ENCODE assay signal across 8 cellular contexts in the genomic region with DNA sequence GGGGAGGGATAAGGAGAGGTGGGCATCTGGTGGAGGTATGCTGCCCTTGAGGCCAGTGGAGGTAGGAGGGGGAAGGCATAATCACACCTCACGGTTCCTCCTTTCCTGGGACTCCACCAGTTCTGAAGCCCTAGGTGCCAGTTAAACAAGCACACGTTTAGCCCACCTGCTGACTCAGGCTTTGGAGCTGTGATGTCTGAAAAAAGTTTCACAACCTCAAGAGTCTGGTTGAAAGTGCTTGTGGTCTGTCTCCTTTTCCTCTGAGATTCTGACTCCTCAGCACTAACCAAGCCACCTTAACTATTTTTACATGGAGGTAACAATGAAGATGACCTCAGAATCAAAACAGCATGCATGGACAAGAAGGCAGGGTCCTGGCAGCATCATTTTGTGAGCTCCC. TPM values are rescaled to one million over a fixed set of nuclear protein-coding genes. Genes with fewer than 3 reads are reported as not detected.
A peak's percentile ranks its signal among the peaks of the same experiment; 100 is the strongest.
DNase-seq lines count a peak whose midpoint lies in the region; ATAC-seq and TF ChIP-seq lines count a peak whose summit lies in the region.

No MANE protein-coding gene starts in this region.

- H3K27me3 Mint-ChIP-seq in CD8-positive, alpha-beta T cell (ENCODE audit: low read depth): no peaks in the 10 kb centered on the region

- CTCF ChIA-PET in CD8-positive, alpha-beta T cell (lab: Charles Lee): no interaction called here

- H3K4me3 ChIP-seq in CD8-positive, alpha-beta T cell (ENCODE audit: low read depth, low read length): no peak overlapping the region
- H3K4me3 ChIP-seq in body of pancreas (no peak overlapping the region), right atrium auricular region (no peak overlapping the region)

- H3K36me3 Mint-ChIP-seq in CD8-positive, alpha-beta T cell: peaks cover 65% of the 10 kb centered on the region
- H3K36me3 Mint-ChIP-seq in stimulated activated effector memory CD8-positive, alpha-beta T cell treated with anti-CD3 and anti-CD28 coated beads, Interleukin-12 subunit alpha, Interleukin-12 subunit beta, amount 100 ng/mL, for 72 hours: peaks cover 67% of the 10 kb centered on the region

- no peak overlapping the region for H3K4me3 Mint-ChIP-seq in CD8-positive, alpha-beta T cell
- no peak overlapping the region for H3K4me3 Mint-ChIP-seq in stimulated activated effector memory CD8-positive, alpha-beta T cell treated with anti-CD3 and anti-CD28 coated beads, Interleukin-12 subunit alpha, Interleukin-12 subunit beta, amount 100 ng/mL, for 72 hours

- H3K9me3 Mint-ChIP-seq in CD8-positive, alpha-beta T cell: no peaks in the 10 kb centered on the region
- no peaks in the 10 kb centered on the region for H3K9me3 Mint-ChIP-seq in stimulated activated effector memory CD8-positive, alpha-beta T cell treated with anti-CD3 and anti-CD28 coated beads, Interleukin-12 subunit alpha, Interleukin-12 subunit beta, amount 100 ng/mL, for 72 hours

- H3K36me3 ChIP-seq in CD8-positive, alpha-beta T cell (ENCODE audit: insufficient read depth, low read length): peaks cover 13% of the 10 kb centered on the region
- H3K36me3 ChIP-seq in body of pancreas (replicated peaks in 1 of 2; ENCODE audit: insufficient read depth in 1 of 2, low read depth in 2 of 2): peaks cover 3 to 12% of the 10 kb centered on the region in 2 donors
- peaks cover 11% of the 10 kb centered on the region for H3K36me3 ChIP-seq in right atrium auricular region

- peak; percentile 29 for ATAC-seq in CD8-positive, alpha-beta T cell
- ATAC-seq in GM19351 (IDR thresholded peaks at IDR 0.05; ENCODE audit: unreplicated experiment): peak; percentile 97
- peak; percentile 96 for ATAC-seq in HG03159 (IDR thresholded peaks at IDR 0.05; ENCODE audit: unreplicated experiment)
- peak; percentile 99 for ATAC-seq in stimulated activated effector memory CD8-positive, alpha-beta T cell treated with anti-CD3 and anti-CD28 coated beads, Interleukin-12 subunit alpha, Interleukin-12 subunit beta, amount 100 ng/mL, for 72 hours
- no peak for ATAC-seq in body of pancreas

- H3K27ac ChIP-seq in CD8-positive, alpha-beta T cell (ENCODE audit: low read depth, low read length): no peak overlapping the region
- H3K27ac ChIP-seq in body of pancreas: no peak overlapping the region
- H3K27ac ChIP-seq in right atrium auricular region: no peak overlapping the region

- H3K9me3 ChIP-seq in CD8-positive, alpha-beta T cell (ENCODE audit: low read length): no peaks in the 10 kb centered on the region
- no peaks in the 10 kb centered on the region for H3K9me3 ChIP-seq in body of pancreas
- no peaks in the 10 kb centered on the region for H3K9me3 ChIP-seq in right atrium auricular region

- peaks cover 4% of the 10 kb centered on the region for H3K4me1 ChIP-seq in CD8-positive, alpha-beta T cell (ENCODE audit: insufficient read depth, low read length)
- H3K4me1 ChIP-seq in body of pancreas: peaks cover 5% of the 10 kb centered on the region
- peaks cover 0 to 11% of the 10 kb centered on the region in 2 donors for H3K4me1 ChIP-seq in right atrium auricular region

- DNase-seq in CD8-positive, alpha-beta T cell: no peak
- DNase-seq in amniotic epithelial cell (ENCODE audit: low read depth) (peak; percentile 91), body of pancreas (no peak), NCI-H774 (lab: John Stamatoyannopoulos, UW) (no peak), right atrium auricular region (ENCODE audit: low spot score) (no peak)
- peak in 1 of 2 donors; percentile 52 for DNase-seq in stimulated activated effector memory CD8-positive, alpha-beta T cell treated with anti-CD3 and anti-CD28 coated beads, Interleukin-12 subunit alpha, Interleukin-12 subunit beta, amount 100 ng/mL, for 72 hours (ENCODE audit: low spot score in 2 of 2)

- 66 to 80% methylated on average over 2 of the region's 2 CpGs for WGBS in body of pancreas, 2 donors

- no peaks in the 10 kb centered on the region for H3K27me3 ChIP-seq in CD8-positive, alpha-beta T cell (ENCODE audit: insufficient read depth, low read length)
- H3K27me3 ChIP-seq in body of pancreas (no peaks in the 10 kb centered on the region), right atrium auricular region (no peaks in the 10 kb centered on the region)

- intact Hi-C loops in CD8-positive, alpha-beta T cell (cut with DNase I, micrococcal nuclease): no loop called here
- intact Hi-C loops in body of pancreas (cut with DNase I): no loop called here

- peaks cover 14% of the 10 kb centered on the region for H3K4me1 Mint-ChIP-seq in CD8-positive, alpha-beta T cell (ENCODE audit: low read depth)
- peaks cover 23% of the 10 kb centered on the region for H3K4me1 Mint-ChIP-seq in stimulated activated effector memory CD8-positive, alpha-beta T cell treated with anti-CD3 and anti-CD28 coated beads, Interleukin-12 subunit alpha, Interleukin-12 subunit beta, amount 100 ng/mL, for 72 hours

- no peak for TF ChIP-seq CTCF in CD8-positive, alpha-beta T cell (IDR thresholded peaks at IDR 0.05)
- TF ChIP-seq CTCF in body of pancreas (IDR thresholded peaks at IDR 0.05) (no peak), right atrium auricular region (IDR thresholded peaks at IDR 0.05) (no peak)

- H3K27ac Mint-ChIP-seq in CD8-positive, alpha-beta T cell: no peak overlapping the region
- no peak overlapping the region for H3K27ac Mint-ChIP-seq in stimulated activated effector memory CD8-positive, alpha-beta T cell treated with anti-CD3 and anti-CD28 coated beads, Interleukin-12 subunit alpha, Interleukin-12 subunit beta, amount 100 ng/mL, for 72 hours

- no peak for TF ChIP-seq POLR2A in body of pancreas (IDR thresholded peaks at IDR 0.05)

- POLR2A ChIA-PET in CD8-positive, alpha-beta T cell (lab: Charles Lee): no interaction called here

RNA-seq across cellular contexts. Expression of gene HPS3, which starts 23.0 kb away (rescaled TPM):
- total RNA-seq in CD8-positive, alpha-beta T cell: 1 to 10 TPM; 5.8 to 6.4 TPM
- total RNA-seq in body of pancreas (10 to 100 TPM; 15.8 to 18.2 TPM), right atrium auricular region (1 to 10 TPM; 5.9 to 6.7 TPM)
